Comparison of ENCODE assay signal across 1 cellular context in genomic region chr5:139687656-139688055, GRCh38.
TF ChIP-seq lines count a peak whose summit lies in the region.

No MANE protein-coding gene starts in this region.

TF ChIP-seq in GM23338, 12 proteins besides CTCF, POLR2A, EP300 and RAD21 (continued from another document):
- TF ChIP-seq ZNF462 (CRISPR knock-in tag; IDR thresholded peaks at IDR 0.05) (no peak), STAT1 (IDR thresholded peaks at IDR 0.05; ENCODE audit: unreplicated experiment) (no peak), REST (IDR thresholded peaks at IDR 0.05; ENCODE audit: unreplicated experiment) (no peak), ZNF331 (CRISPR knock-in tag; IDR thresholded peaks at IDR 0.05; ENCODE audit: low read depth) (no peak), JUNB (IDR thresholded peaks at IDR 0.05; ENCODE audit: unreplicated experiment) (no peak), POLR2AphosphoS5 (IDR thresholded peaks at IDR 0.05; ENCODE audit: low read depth) (no peak), ZNF114 (CRISPR knock-in tag; IDR thresholded peaks at IDR 0.05) (no peak), NANOG (IDR thresholded peaks at IDR 0.05; ENCODE audit: borderline replicate concordance) (no peak), EZH2 (IDR thresholded peaks at IDR 0.05; ENCODE audit: low read depth, unreplicated experiment) (no peak), ETS1 (IDR thresholded peaks at IDR 0.05) (no peak), EZH2phosphoT487 (IDR thresholded peaks at IDR 0.05; ENCODE audit: unreplicated experiment) (no peak)
